1 cellular context compared by ENCODE assay signal in genomic region chr13:45763419-45763818, GRCh38.
TF ChIP-seq lines count a peak whose summit lies in the region.

No MANE protein-coding gene starts in this region.

TF ChIP-seq in HepG2, 621 proteins besides CTCF, POLR2A, EP300 and RAD21:
- no peak for TF ChIP-seq CBX1 (IDR thresholded peaks at IDR 0.05; ENCODE audit: low read depth)
- peak; percentile 52 for TF ChIP-seq MAFF (IDR thresholded peaks at IDR 0.05; ENCODE audit: low read depth, low read length)
- peak; percentile 55 to 75; a peak in 3 of 4 replicates for TF ChIP-seq MAFK (conservative IDR thresholded peaks at IDR 0.05 in 1 of 2, IDR thresholded peaks at IDR 0.05 in 1 of 2; ENCODE audit: low read length in 2 of 2)
